Comparison of ENCODE assay signal across 16 cellular contexts in the genomic region with DNA sequence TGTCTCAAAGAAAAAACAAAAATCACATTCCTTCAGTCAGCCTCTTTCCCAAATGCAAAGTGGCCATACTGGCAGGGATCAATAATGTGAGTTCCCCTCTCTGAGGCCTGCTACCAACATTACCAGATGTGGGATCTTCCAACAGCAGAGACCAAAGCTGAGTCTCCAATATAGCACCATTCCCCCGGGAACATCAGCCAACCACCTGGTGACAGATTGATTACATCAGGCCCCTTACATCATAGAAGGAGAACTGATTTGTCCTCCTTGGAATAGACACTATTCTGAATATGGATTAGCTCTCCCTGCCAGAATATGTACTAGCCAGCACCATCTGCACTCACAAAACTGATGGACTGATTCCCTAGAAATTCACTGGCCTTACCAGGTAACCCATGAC.
DNase-seq lines count a peak whose midpoint lies in the region; ATAC-seq and TF ChIP-seq lines count a peak whose summit lies in the region.
"Had no signal": no experiment of that assay in that cellular context is flagged by ENCODE, and none has a peak within 500 bp of the region (broad histone marks: within the 10 kb centered on the region; RNA-seq: fewer than 3 reads in every experiment).

No MANE protein-coding gene starts in this region.

- no peaks in the 10 kb centered on the region for H3K27me3 Mint-ChIP-seq in glutamatergic neuron (ENCODE audit: unreplicated experiment)

- no peaks in the 10 kb centered on the region for H3K79me2 ChIP-seq in mammary epithelial cell (ENCODE audit: insufficient read depth, low read length)

- H3K36me3 Mint-ChIP-seq in glutamatergic neuron (ENCODE audit: unreplicated experiment), result no peaks in the 10 kb centered on the region

- H3K27ac ChIP-seq in mammary epithelial cell (ENCODE audit: insufficient read depth, low read depth, low read length) (no peak overlapping the region), breast epithelium (no peak overlapping the region), SJCRH30 (no peak overlapping the region)
- H3K27ac ChIP-seq: PC-9, SJSA1 had no signal

- no peak overlapping the region for H3K9ac ChIP-seq in mammary epithelial cell (ENCODE audit: insufficient read depth, low read length)

- H3K27ac Mint-ChIP-seq in glutamatergic neuron (ENCODE audit: unreplicated experiment), result peak overlapping the region; percentile 72

- H3K36me3 ChIP-seq in mammary epithelial cell (ENCODE audit: insufficient read depth, low read length) (no peaks in the 10 kb centered on the region), breast epithelium (no peaks in the 10 kb centered on the region), SJCRH30 (no peaks in the 10 kb centered on the region)
- H3K36me3 ChIP-seq: SJSA1 had no signal

- in situ Hi-C loops in mammary epithelial cell (cut with MboI; ENCODE audit: low sequenced_read_pairs in 2 of 2), result no loop called here

- DNase-seq in mammary epithelial cell, result no peak
- DNase-seq in breast epithelium (ENCODE audit: low spot score in 2 of 2), result no peak
- DNase-seq in NCI-H524 treated with DMSO at 0.1 percent for 48 hours (lab: John Stamatoyannopoulos, UW), result peak; percentile 51
- DNase-seq in glutamatergic neuron, result peak; percentile 53
- DNase-seq in ecto neural progenitor cell (ENCODE audit: low spot score), result no peak
- no peak for DNase-seq in SJCRH30
- DNase-seq: AML-193, EL, H7, IMR-90, Karpas-422, NCI-H187 treated with DMSO at 0.1 percent for 48 hours, PC-9, SW 1271 had no signal

- intact Hi-C loops in mammary epithelial cell (cut with micrococcal nuclease), result no loop called here
- intact Hi-C loops in breast epithelium (cut with DNase I; ENCODE audit: low total_unique reads), result no loop called here

- no TSS peak for BruUV-seq in mammary epithelial cell (replicated peaks; lab: Mats Ljungman, UMichigan)

- H3K4me1 ChIP-seq in mammary epithelial cell (ENCODE audit: insufficient read depth, low read length) (peaks cover 17% of the 10 kb centered on the region), breast epithelium (no peaks in the 10 kb centered on the region), SJCRH30 (no peaks in the 10 kb centered on the region)
- H3K4me1 ChIP-seq: SJSA1 had no signal

- peaks cover 8% of the 10 kb centered on the region for H3K9me3 Mint-ChIP-seq in glutamatergic neuron (ENCODE audit: unreplicated experiment)

- dilution Hi-C loops in mammary epithelial cell (cut with HindIII; ENCODE audit: low sequenced_read_pairs), result no loop called here

- CTCF ChIA-PET in mammary epithelial cell (lab: Charles Lee; ENCODE audit: low non-redundant PET), result no interaction called here

- WGBS in mammary epithelial cell (ENCODE audit: low coverage, missing lambda C conversion rate), result 92% methylated on average over 1 of the region's 1 CpG

- peaks cover 13% of the 10 kb centered on the region for H3K4me1 Mint-ChIP-seq in glutamatergic neuron (ENCODE audit: low read depth, unreplicated experiment)

- no peak for ATAC-seq in HG02642 (IDR thresholded peaks at IDR 0.05; ENCODE audit: poor library complexity, unreplicated experiment)

- H3K27me3 ChIP-seq in mammary epithelial cell (ENCODE audit: insufficient read depth, low read length), result no peaks in the 10 kb centered on the region
- H3K27me3 ChIP-seq in breast epithelium, result no peaks in the 10 kb centered on the region
- no peaks in the 10 kb centered on the region for H3K27me3 ChIP-seq in SJCRH30
- H3K27me3 ChIP-seq: SJSA1 had no signal

- no peak for TF ChIP-seq CTCF in mammary epithelial cell (conservative IDR thresholded peaks at IDR 0.05 in 1 of 2, IDR thresholded peaks at IDR 0.05 in 1 of 2; ENCODE audit: extremely low read depth in 1 of 2, insufficient read depth in 1 of 2, low read depth in 1 of 2, low read length in 2 of 2)
- TF ChIP-seq CTCF in breast epithelium (IDR thresholded peaks at IDR 0.05), result no peak
- no peak for TF ChIP-seq CTCF in glutamatergic neuron (IDR thresholded peaks at IDR 0.05; ENCODE audit: partially characterized antibody, unreplicated experiment)

- H3K4me3 ChIP-seq in mammary epithelial cell (replicated peaks in 1 of 3; ENCODE audit: insufficient read depth in 1 of 3, low read depth in 2 of 3, low read length in 3 of 3) (no peak overlapping the region), breast epithelium (no peak overlapping the region), SJCRH30 (no peak overlapping the region)
- H3K4me3 ChIP-seq: PC-9, SJSA1 had no signal

- peak overlapping the region; percentile 36 for H2AFZ ChIP-seq in mammary epithelial cell (ENCODE audit: low read depth, low read length)
- H2AFZ ChIP-seq: PC-9 had no signal

- H4K20me1 ChIP-seq in mammary epithelial cell (ENCODE audit: insufficient read depth, low read length), result no peaks in the 10 kb centered on the region

- H3K4me2 ChIP-seq in mammary epithelial cell (ENCODE audit: insufficient read depth, low read depth, low read length), result no peak overlapping the region
- H3K4me2 ChIP-seq: PC-9 had no signal

- H3K9me3 ChIP-seq in mammary epithelial cell (replicated peaks; ENCODE audit: insufficient read depth, low read length) (no peaks in the 10 kb centered on the region), breast epithelium (no peaks in the 10 kb centered on the region), SJCRH30 (replicated peaks) (no peaks in the 10 kb centered on the region)
- H3K9me3 ChIP-seq: SJSA1 had no signal

- H3K4me3 Mint-ChIP-seq in glutamatergic neuron (ENCODE audit: unreplicated experiment), result no peak overlapping the region

- TF ChIP-seq POLR2A in breast epithelium (IDR thresholded peaks at IDR 0.05), result no peak

Comparison
In these comparisons a context has a peak if more than half of its experiments do, and no peak if none do; other contexts are left out.
1. DNase-seq: peak in NCI-H524 treated with DMSO at 0.1 percent for 48 hours (single experiment) and glutamatergic neuron (single experiment); none in mammary epithelial cell (single experiment), breast epithelium (0 of 2), ecto neural progenitor cell (single experiment) and SJCRH30 (0 of 2).